ENCODE assay signal across 18 cellular contexts in genomic region chr2:202425036-202425435, GRCh38. TPM values are rescaled to one million over a fixed set of nuclear protein-coding genes. Genes with fewer than 3 reads are reported as not detected.
A peak's percentile ranks its signal among the peaks of the same experiment; 100 is the strongest.
DNase-seq lines count a peak whose midpoint lies in the region; ATAC-seq and TF ChIP-seq lines count a peak whose summit lies in the region.
"Had no signal": no experiment of that assay in that cellular context is flagged by ENCODE, and none has a peak within 500 bp of the region (broad histone marks: within the 10 kb centered on the region; RNA-seq: fewer than 3 reads in every experiment).

No MANE protein-coding gene starts in this region.

- no peak overlapping the region for H2BK12ac ChIP-seq in trophoblast cell (ENCODE audit: low read length)

- no peaks in the 10 kb centered on the region for H3K79me1 ChIP-seq in trophoblast cell (ENCODE audit: low read length)

- no peak overlapping the region for H3K18ac ChIP-seq in trophoblast cell (ENCODE audit: low read length)

- H3K4ac ChIP-seq in trophoblast cell (ENCODE audit: low read depth, low read length), result peak overlapping the region; percentile 81

- POLR2A ChIA-PET in activated CD4-positive, alpha-beta T cell treated with anti-CD3 and anti-CD28 coated beads for 36 hours (lab: Charles Lee), result no interaction called here
- POLR2A ChIA-PET in RWPE1 (lab: Yijun Ruan, JAX; ENCODE audit: low non-redundant PET), result no interaction called here

- TF ChIP-seq CTCF in RWPE1 (conservative IDR thresholded peaks at IDR 0.05; ENCODE audit: low read depth) (no peak), endothelial cell (IDR thresholded peaks at IDR 0.05; ENCODE audit: unreplicated experiment) (no peak)

- H4K91ac ChIP-seq in trophoblast cell (ENCODE audit: low read depth, low read length), result no peak overlapping the region

- H3K27ac Mint-ChIP-seq in activated CD4-positive, alpha-beta T cell treated with anti-CD3 and anti-CD28 coated beads for 36 hours, result no peak overlapping the region
- H3K27ac Mint-ChIP-seq in endothelial cell (ENCODE audit: unreplicated experiment), result peak overlapping the region; percentile 4

- no peak overlapping the region for H3K4me2 ChIP-seq in trophoblast cell (ENCODE audit: low read length)

- no peak overlapping the region for H2BK5ac ChIP-seq in trophoblast cell (ENCODE audit: low read depth, low read length, poor library complexity)

- H3K27me3 ChIP-seq in trophoblast cell (ENCODE audit: insufficient read depth, low read length), result no peaks in the 10 kb centered on the region

- no peak overlapping the region for H4K12ac ChIP-seq in trophoblast cell (ENCODE audit: low read depth, low read length)

- WGBS in trophoblast cell (ENCODE audit: extremely low coverage, insufficient coverage, insufficient read length), result no CpG with 5 or more reads among the region's 5 CpGs

- no peaks in the 10 kb centered on the region for H3K9me3 ChIP-seq in trophoblast cell (ENCODE audit: insufficient read depth, low read depth, low read length)

- H3K79me2 ChIP-seq in trophoblast cell (ENCODE audit: control insufficient read depth, insufficient read depth, low read length, poor library complexity), result peaks cover 27% of the 10 kb centered on the region

- no peak overlapping the region for H3K4me3 ChIP-seq in trophoblast cell (ENCODE audit: low read depth, low read length)

- H2BK120ac ChIP-seq in trophoblast cell (ENCODE audit: insufficient read depth, low read length, poor library complexity), result no peak overlapping the region

- H3K36me3 Mint-ChIP-seq in activated CD4-positive, alpha-beta T cell treated with anti-CD3 and anti-CD28 coated beads for 36 hours (ENCODE audit: low read depth), result peaks cover 20% of the 10 kb centered on the region
- peaks cover 13% of the 10 kb centered on the region for H3K36me3 Mint-ChIP-seq in endothelial cell (ENCODE audit: low read depth, unreplicated experiment)

- CTCF ChIA-PET in activated CD4-positive, alpha-beta T cell treated with anti-CD3 and anti-CD28 coated beads for 36 hours (lab: Charles Lee), result interaction anchor here (0.6 kb wide), 1 partner anchor 142 kb away, joined by 3 read pairs; no protein-coding TSS in a partner anchor
- CTCF ChIA-PET in RWPE1 (lab: Yijun Ruan, JAX), result interaction anchor here (0.6 to 0.7 kb wide), 2 partner anchors 20 to 27 kb away, joined by 3 read pairs; no protein-coding TSS in a partner anchor

- H3K4me3 Mint-ChIP-seq in activated CD4-positive, alpha-beta T cell treated with anti-CD3 and anti-CD28 coated beads for 36 hours, result no peak overlapping the region
- H3K4me3 Mint-ChIP-seq in endothelial cell (ENCODE audit: unreplicated experiment), result no peak overlapping the region

- no peak overlapping the region for H3K14ac ChIP-seq in trophoblast cell (ENCODE audit: low read length)

- no peak overlapping the region for H2AFZ ChIP-seq in trophoblast cell (ENCODE audit: insufficient read depth, low read length, poor library complexity)

- intact Hi-C loops in activated CD4-positive, alpha-beta T cell treated with anti-CD3 and anti-CD28 coated beads for 36 hours (cut with DNase I, micrococcal nuclease), result no loop called here

- H2AK5ac ChIP-seq in trophoblast cell (ENCODE audit: low read length), result no peak overlapping the region

- peak; percentile 19 for ATAC-seq in activated CD4-positive, alpha-beta T cell treated with anti-CD3 and anti-CD28 coated beads for 36 hours
- ATAC-seq: SK-N-SH treated with all-trans-retinoic acid at 6 μM for 48 hours had no signal

- no peak overlapping the region for H3K23ac ChIP-seq in trophoblast cell (ENCODE audit: low read length)

- H3K9ac ChIP-seq in trophoblast cell (ENCODE audit: low read length), result no peak overlapping the region

- H3K27ac ChIP-seq in RWPE1, result no peak overlapping the region
- no peak overlapping the region for H3K27ac ChIP-seq in trophoblast cell (ENCODE audit: low read depth, low read length)
- H3K27ac ChIP-seq: 22Rv1 had no signal

- H4K8ac ChIP-seq in trophoblast cell (ENCODE audit: low read depth, low read length), result no peak overlapping the region

- H3K9me3 Mint-ChIP-seq in activated CD4-positive, alpha-beta T cell treated with anti-CD3 and anti-CD28 coated beads for 36 hours (ENCODE audit: low read depth), result peaks cover 7% of the 10 kb centered on the region
- no peaks in the 10 kb centered on the region for H3K9me3 Mint-ChIP-seq in endothelial cell (ENCODE audit: unreplicated experiment)

- DNase-seq in activated CD4-positive, alpha-beta T cell treated with anti-CD3 and anti-CD28 coated beads for 36 hours, result no peak
- no peak for DNase-seq in activated CD4-positive, alpha-beta T cell treated with anti-CD3 and anti-CD28 coated beads for 1 hour
- peak; percentile 26 for DNase-seq in RWPE1 (ENCODE audit: low spot score)
- DNase-seq in endothelial cell (ENCODE audit: low spot score), result no peak
- DNase-seq in trophoblast cell, result peak; percentile 51 to 59
- DNase-seq in NCI-H2107 (lab: John Stamatoyannopoulos, UW), result no peak
- DNase-seq in foreskin melanocyte, result no peak
- no peak for DNase-seq in DMS153 treated with DMSO at 0.1 percent for 48 hours (lab: John Stamatoyannopoulos, UW; ENCODE audit: unreplicated experiment)
- DNase-seq: DND-41, H7, KG1, NCI-H1436, NCI-H1930, NCI-H446 treated with DMSO at 0.1 percent for 48 hours, NCI-H69, SHP77 treated with DMSO at 0.1 percent for 48 hours had no signal

- H3K4me1 ChIP-seq in trophoblast cell (ENCODE audit: control insufficient read depth in 1 of 2, insufficient read depth in 2 of 2, low read length in 2 of 2), result peaks cover 0 to 6% of the 10 kb centered on the region in 2 experiments

- no peaks in the 10 kb centered on the region for H3K27me3 Mint-ChIP-seq in activated CD4-positive, alpha-beta T cell treated with anti-CD3 and anti-CD28 coated beads for 36 hours
- no peaks in the 10 kb centered on the region for H3K27me3 Mint-ChIP-seq in endothelial cell (ENCODE audit: unreplicated experiment)

- H3K4me1 Mint-ChIP-seq in activated CD4-positive, alpha-beta T cell treated with anti-CD3 and anti-CD28 coated beads for 36 hours, result peaks cover 5% of the 10 kb centered on the region
- peaks cover 39% of the 10 kb centered on the region for H3K4me1 Mint-ChIP-seq in endothelial cell (ENCODE audit: unreplicated experiment)

- peaks cover 0 to 5% of the 10 kb centered on the region in 2 experiments for H3K36me3 ChIP-seq in trophoblast cell (ENCODE audit: control insufficient read depth in 1 of 2, insufficient read depth in 2 of 2, low read length in 2 of 2)

RNA-seq across cellular contexts. Expression of gene BMPR2, which starts 48.9 kb away (rescaled TPM):
- total RNA-seq in activated CD4-positive, alpha-beta T cell treated with anti-CD3 and anti-CD28 coated beads for 36 hours, result 10 to 100 TPM in 1 of 2 experiments, 1 to 10 TPM in 1; 7.6 to 10.8 TPM
- total RNA-seq in endothelial cell (ENCODE audit: unreplicated experiment), result 88.9 TPM
- 49.8 and 50.0 TPM in 2 replicates for polyA plus RNA-seq in trophoblast cell (2013)

Comparison
In these comparisons a context has a peak if more than half of its experiments do, and no peak if none do; other contexts are left out.
1. DNase-seq: peak in RWPE1 (single experiment) and trophoblast cell (2 of 2); none in activated CD4-positive, alpha-beta T cell treated with anti-CD3 and anti-CD28 coated beads for 36 hours (single experiment), activated CD4-positive, alpha-beta T cell treated with anti-CD3 and anti-CD28 coated beads for 1 hour (single experiment), endothelial cell (single experiment), NCI-H2107 (single experiment), foreskin melanocyte (single experiment) and DMS153 treated with DMSO at 0.1 percent for 48 hours (single experiment).